Comparison of ENCODE assay signal across 8 cellular contexts in the genomic region with DNA sequence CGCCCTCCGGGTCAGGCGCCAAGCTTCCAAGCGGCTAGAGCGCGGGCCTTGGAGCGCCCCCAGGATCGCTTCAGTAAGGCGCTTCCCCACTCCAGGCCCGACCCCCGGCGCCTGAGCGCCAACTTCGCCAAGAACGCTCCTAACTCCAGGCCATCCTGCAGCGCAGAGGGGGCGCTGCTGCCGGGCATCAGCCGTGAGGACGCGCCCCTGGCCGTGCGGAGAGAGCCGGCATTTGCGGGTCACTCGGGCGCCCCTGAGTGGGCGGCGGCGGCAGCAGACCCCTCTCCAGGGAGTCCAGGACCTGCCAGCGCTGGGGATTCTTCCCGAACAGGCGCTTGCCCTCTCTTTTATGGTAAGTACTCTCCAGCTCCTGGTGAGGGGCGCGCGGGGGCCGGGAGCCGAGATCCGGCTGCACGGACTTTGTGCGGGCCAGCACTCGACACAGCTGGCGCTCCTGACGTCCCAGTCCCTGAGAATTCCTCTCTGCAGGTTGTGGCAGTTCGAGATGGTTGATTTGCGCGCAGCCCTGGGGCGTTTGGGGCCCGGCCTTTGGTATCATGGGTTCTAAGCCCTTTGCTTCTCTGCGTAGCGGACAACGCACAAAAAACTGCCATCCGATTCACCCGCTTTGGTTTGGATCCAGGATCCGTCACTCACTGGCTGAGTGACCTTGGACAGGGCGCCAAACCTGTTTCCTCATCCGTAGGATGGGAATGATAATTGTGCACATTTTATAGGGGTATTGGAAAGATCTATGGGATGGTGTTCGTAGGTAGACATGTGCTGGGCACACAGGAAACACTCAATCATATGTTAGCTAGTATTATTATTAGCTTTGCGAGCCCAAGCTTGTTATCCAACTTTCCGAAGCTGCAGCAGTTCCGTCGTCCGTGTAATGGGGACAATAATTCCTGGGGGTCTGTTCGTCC. TPM values are rescaled to one million over a fixed set of nuclear protein-coding genes. Genes with fewer than 3 reads are reported as not detected.
DNase-seq lines count a peak whose midpoint lies in the region; ATAC-seq and TF ChIP-seq lines count a peak whose summit lies in the region.

No MANE protein-coding gene starts in this region.

- no peak for TF ChIP-seq CTCF in Calu3 (IDR thresholded peaks at IDR 0.05; ENCODE audit: unreplicated experiment)

- no peak overlapping the region for H3K27ac Mint-ChIP-seq in Calu3 (ENCODE audit: unreplicated experiment)

- peaks cover 5% of the 10 kb centered on the region for H3K36me3 Mint-ChIP-seq in Calu3 (ENCODE audit: insufficient read depth, unreplicated experiment)

- H3K27me3 Mint-ChIP-seq in Calu3 (ENCODE audit: unreplicated experiment) = peaks cover 95% of the 10 kb centered on the region

- ATAC-seq in GM21381 (IDR thresholded peaks at IDR 0.05; ENCODE audit: unreplicated experiment) = no peak
- ATAC-seq in HG02759 (IDR thresholded peaks at IDR 0.05; ENCODE audit: unreplicated experiment) = no peak

- no peaks in the 10 kb centered on the region for H3K4me1 Mint-ChIP-seq in Calu3 (ENCODE audit: low read depth, unreplicated experiment)

- peak; percentile 31 for DNase-seq in Calu3
- peak; percentile 62 to 78 for DNase-seq in NCI-H1930 (lab: John Stamatoyannopoulos, UW)
- peak; percentile 10 for DNase-seq in fibroblast of gingiva (ENCODE audit: low read depth)
- no peak for DNase-seq in cerebellar nuclear complex (lab: John Stamatoyannopoulos, UW)
- no peak for DNase-seq in activated CD4-positive, CD25-positive, alpha-beta regulatory T cell treated with anti-CD3 and anti-CD28 coated beads, Interleukin-2, amount 50 U/mL, for 72 hours

- CTCF ChIA-PET in Calu3 (lab: Charles Lee) = interaction anchor here (0.6 kb wide), 1 partner anchor 13 kb away, joined by 3 read pairs; no protein-coding TSS in a partner anchor

- peak overlapping the region; percentile 76 for H3K4me3 ChIP-seq in neuron (ENCODE audit: low read length)

- no peaks in the 10 kb centered on the region for H3K27me3 ChIP-seq in neuron (ENCODE audit: insufficient read depth, low read length)

- peaks cover 38% of the 10 kb centered on the region for H3K4me1 ChIP-seq in neuron (ENCODE audit: insufficient read depth, low read length)

- H2AFZ ChIP-seq in neuron (ENCODE audit: low read depth, low read length) = peak overlapping the region; percentile 44

- BruUV-seq in Calu3 (replicated peaks; lab: Mats Ljungman, UMichigan) = no TSS peak

- no peaks in the 10 kb centered on the region for H3K9me3 ChIP-seq in neuron (ENCODE audit: low read length)

- H3K4me3 Mint-ChIP-seq in Calu3 (ENCODE audit: low read depth, unreplicated experiment) = peak overlapping the region; percentile 22

- no peaks in the 10 kb centered on the region for H3K9me3 Mint-ChIP-seq in Calu3 (ENCODE audit: low read depth, unreplicated experiment)

- intact Hi-C loops in Calu3 (cut with micrococcal nuclease; ENCODE audit: unreplicated experiment) = no loop called here

- peaks cover 3% of the 10 kb centered on the region for H3K36me3 ChIP-seq in neuron (ENCODE audit: insufficient read depth, low read length)

RNA-seq across cellular contexts. Expression of a gene that starts 0.8 kb away (rescaled TPM):
- total RNA-seq in Calu3 (2022) = not detected in 2 replicates

Comparison
In these comparisons a context has a peak if more than half of its experiments do, and no peak if none do; other contexts are left out.
1. DNase-seq: peak in Calu3 (single experiment), NCI-H1930 (2 of 2) and fibroblast of gingiva (single experiment); none in cerebellar nuclear complex (0 of 2) and activated CD4-positive, CD25-positive, alpha-beta regulatory T cell treated with anti-CD3 and anti-CD28 coated beads, Interleukin-2, amount 50 U/mL, for 72 hours (single experiment).